8 cellular contexts compared by ENCODE assay signal in genomic region chr13:91347996-91348905, GRCh38. TPM values are rescaled to one million over a fixed set of nuclear protein-coding genes. Genes with fewer than 3 reads are reported as not detected.
DNase-seq lines count a peak whose midpoint lies in the region; ATAC-seq and TF ChIP-seq lines count a peak whose summit lies in the region.

No MANE protein-coding gene starts in this region.

- H3K27me3 Mint-ChIP-seq in activated CD8-positive, alpha-beta T cell treated with anti-CD3 and anti-CD28 coated beads for 36 hours, result no peaks in the 10 kb centered on the region

- peak; percentile 43 for ATAC-seq in GM21528 (IDR thresholded peaks at IDR 0.05; ENCODE audit: low FRiP score, unreplicated experiment)
- peak; percentile 43 for ATAC-seq in activated CD8-positive, alpha-beta T cell treated with anti-CD3 and anti-CD28 coated beads for 36 hours

- peak overlapping the region; percentile 69 for H3K27ac Mint-ChIP-seq in activated CD8-positive, alpha-beta T cell treated with anti-CD3 and anti-CD28 coated beads for 36 hours

- no peaks in the 10 kb centered on the region for H3K9me3 Mint-ChIP-seq in activated CD8-positive, alpha-beta T cell treated with anti-CD3 and anti-CD28 coated beads for 36 hours

- POLR2A ChIA-PET in activated CD8-positive, alpha-beta T cell treated with anti-CD3 and anti-CD28 coated beads for 36 hours (lab: Charles Lee), result interaction anchor here (0.8 to 3.0 kb wide), 6 partner anchors 9 to 58 kb away, joined by 3 to 35 read pairs (median 4); no protein-coding TSS in a partner anchor

- intact Hi-C loops in activated CD8-positive, alpha-beta T cell treated with anti-CD3 and anti-CD28 coated beads for 36 hours (cut with micrococcal nuclease), result loop anchor here (2.0 kb wide), 1 partner anchor 35 kb away; no protein-coding TSS in a partner anchor

- H3K4me1 Mint-ChIP-seq in activated CD8-positive, alpha-beta T cell treated with anti-CD3 and anti-CD28 coated beads for 36 hours (ENCODE audit: low read depth), result peaks cover 47% of the 10 kb centered on the region

- peaks cover 20% of the 10 kb centered on the region for H3K4me1 ChIP-seq in ES-I3 (ENCODE audit: insufficient read depth, low read length)
- peaks cover 8% of the 10 kb centered on the region for H3K4me1 ChIP-seq in mesodermal cell (ENCODE audit: control insufficient read depth, insufficient read depth, low read length, poor library complexity, severe bottlenecking)

- peak overlapping the region; percentile 97 for H3K4me3 Mint-ChIP-seq in activated CD8-positive, alpha-beta T cell treated with anti-CD3 and anti-CD28 coated beads for 36 hours

- CTCF ChIA-PET in activated CD8-positive, alpha-beta T cell treated with anti-CD3 and anti-CD28 coated beads for 36 hours (lab: Charles Lee), result no interaction called here

- DNase-seq in Jurkat, Clone E6-1 (ENCODE audit: low read depth, low spot score), result no peak
- DNase-seq in activated CD8-positive, alpha-beta T cell treated with anti-CD3 and anti-CD28 coated beads for 36 hours, result peak; percentile 71
- peak; percentile 54 for DNase-seq in effector CD4-positive, alpha-beta T cell
- peak; percentile 44 to 55 for DNase-seq in stimulated activated CD8-positive, alpha-beta memory T cell treated with anti-CD3 and anti-CD28 coated beads, Interleukin-2, amount 100 ng/mL, for 1 hour (ENCODE audit: low read depth in 2 of 2)
- no peak for DNase-seq in H4 (ENCODE audit: low spot score)

- H3K9me3 ChIP-seq in ES-I3 (ENCODE audit: control insufficient read depth, insufficient read depth, low read length) (no peaks in the 10 kb centered on the region), mesodermal cell (ENCODE audit: control insufficient read depth, low read length) (no peaks in the 10 kb centered on the region)

- H3K36me3 ChIP-seq in ES-I3 (ENCODE audit: insufficient read depth, low read length) (peaks cover 13% of the 10 kb centered on the region), mesodermal cell (ENCODE audit: control insufficient read depth, insufficient read depth, low read length) (peaks cover 30% of the 10 kb centered on the region)

- H3K9ac ChIP-seq in ES-I3 (ENCODE audit: low read depth, low read length), result peak overlapping the region; percentile 91

- peak overlapping the region; percentile 52 for H3K4me3 ChIP-seq in Jurkat, Clone E6-1 (ENCODE audit: low read length)
- peak overlapping the region; percentile 70 for H3K4me3 ChIP-seq in mesodermal cell (ENCODE audit: extremely low read depth, insufficient read depth, low read length, poor library complexity, severe bottlenecking)

- peaks cover 42% of the 10 kb centered on the region for H3K36me3 Mint-ChIP-seq in activated CD8-positive, alpha-beta T cell treated with anti-CD3 and anti-CD28 coated beads for 36 hours (ENCODE audit: low read depth)

- WGBS in mesodermal cell (ENCODE audit: insufficient coverage in 2 of 2), 2 experiments, result 0% methylated on average over 64 to 70 of the region's 141 CpGs

- TF ChIP-seq CTCF in activated CD8-positive, alpha-beta T cell treated with anti-CD3 and anti-CD28 coated beads for 36 hours (IDR thresholded peaks at IDR 0.05), result no peak

- H3K27ac ChIP-seq in mesodermal cell (ENCODE audit: low read depth, low read length, severe bottlenecking), result peak overlapping the region; percentile 93

RNA-seq across cellular contexts. Expression of gene MIR17HG, which starts 0.8 kb away (rescaled TPM):
- 5.8 TPM for polyA plus RNA-seq in Jurkat, Clone E6-1 (2012; ENCODE audit: insufficient read depth, insufficient read length)
- total RNA-seq in activated CD8-positive, alpha-beta T cell treated with anti-CD3 and anti-CD28 coated beads for 36 hours, result 10 to 100 TPM; 20.3 to 21.3 TPM
- 4.6 TPM for polyA plus RNA-seq in mesodermal cell (2013, experiment 1 of 2)
- polyA plus RNA-seq in mesodermal cell (2013, experiment 2 of 2), result 6.8 TPM
- 1.5 TPM in 2 replicates for total RNA-seq in H4 (2014; rRNA removed; shearing (Covaris generic))

RNA-seq across cellular contexts. Expression of gene GPC5, which starts 50.2 kb away (rescaled TPM):
- 3.6 TPM for polyA plus RNA-seq in Jurkat, Clone E6-1 (2012; ENCODE audit: insufficient read depth, insufficient read length)
- under 1 TPM; 0.13 to 0.14 TPM for total RNA-seq in activated CD8-positive, alpha-beta T cell treated with anti-CD3 and anti-CD28 coated beads for 36 hours
- 0.88 TPM for polyA plus RNA-seq in mesodermal cell (2013, experiment 1 of 2)
- polyA plus RNA-seq in mesodermal cell (2013, experiment 2 of 2), result 1.2 TPM
- total RNA-seq in H4 (2014; rRNA removed; shearing (Covaris generic)), result 1.0 and 1.5 TPM in 2 replicates

Comparison
In these comparisons a context has a peak if more than half of its experiments do, and no peak if none do; other contexts are left out.
1. DNase-seq: peak in activated CD8-positive, alpha-beta T cell treated with anti-CD3 and anti-CD28 coated beads for 36 hours (single experiment), effector CD4-positive, alpha-beta T cell (single experiment) and stimulated activated CD8-positive, alpha-beta memory T cell treated with anti-CD3 and anti-CD28 coated beads, Interleukin-2, amount 100 ng/mL, for 1 hour (2 of 2); none in Jurkat, Clone E6-1 (single experiment) and H4 (single experiment).